ENCODE assay signal across 8 cellular contexts in genomic region chrX:77899081-77899828, GRCh38.
DNase-seq lines count a peak whose midpoint lies in the region; ATAC-seq, FAIRE-seq and TF ChIP-seq lines count a peak whose summit lies in the region.

COX7B (plus strand) TSS chrX:77899468; CDS start chrX:77899554, 86 bp downstream.

- H3K27ac ChIP-seq in C4-2B: peak within 1 kb of the TSS; percentile 95
- H3K27ac ChIP-seq in coronary artery: peak within 1 kb of the TSS; percentile 66 to 77

- peak within 1 kb of the TSS; percentile 67 for H3K4me3 ChIP-seq in coronary artery

- peak; percentile 53 for ATAC-seq in HG03457 (IDR thresholded peaks at IDR 0.05; ENCODE audit: unreplicated experiment)

- FAIRE-seq in GM19239 (lab: Jason Lieb, UNC): peak; percentile 98

- TF ChIP-seq CTCF in C4-2B (conservative IDR thresholded peaks at IDR 0.05): peak; percentile 56
- TF ChIP-seq CTCF in coronary artery (IDR thresholded peaks at IDR 0.05): no peak

- peak; percentile 7 for DNase-seq in GM19239 (ENCODE audit: insufficient read length, low spot score)
- DNase-seq in NCI-H510A (lab: John Stamatoyannopoulos, UW): peak; percentile 85
- DNase-seq in activated CD4-positive, alpha-beta T cell treated with anti-CD3 and anti-CD28 coated beads for 1 hour: peak; percentile 32
- DNase-seq in coronary artery (ENCODE audit: low spot score): no peak
- peak; percentile 97 for DNase-seq in kidney tubule cell (ENCODE audit: low spot score)
- DNase-seq in stimulated activated CD4-positive, alpha-beta T cell treated with anti-CD3 and anti-CD28 coated beads, Interleukin-2, amount 100 ng/mL, for 4 hours (ENCODE audit: low read depth): peak; percentile 43
